8 cellular contexts compared by ENCODE assay signal in genomic region chr20:19815553-19815991, GRCh38. TPM values are rescaled to one million over a fixed set of nuclear protein-coding genes. Genes with fewer than 3 reads are reported as not detected.
A peak's percentile ranks its signal among the peaks of the same experiment; 100 is the strongest.
DNase-seq lines count a peak whose midpoint lies in the region; ATAC-seq and TF ChIP-seq lines count a peak whose summit lies in the region.

No MANE protein-coding gene starts in this region.

- intact Hi-C loops in HCT116 (cut with micrococcal nuclease) = no loop called here

- H3K14ac ChIP-seq in neuronal stem cell (ENCODE audit: low read length) = no peak overlapping the region

- ATAC-seq in HCT116 (peak; percentile 99), GM21619 (IDR thresholded peaks at IDR 0.05; ENCODE audit: unreplicated experiment) (no peak)
- ATAC-seq in stimulated activated effector memory CD8-positive, alpha-beta T cell treated with anti-CD3 and anti-CD28 coated beads, Interleukin-12 subunit alpha, Interleukin-12 subunit beta, amount 100 ng/mL, for 72 hours = peak; percentile 48

- no peak overlapping the region for H2BK12ac ChIP-seq in neuronal stem cell (ENCODE audit: low read length)

- no peak overlapping the region for H4K8ac ChIP-seq in neuronal stem cell (ENCODE audit: low read depth, low read length)

- H3K4me3 ChIP-seq in HCT116 (replicated peaks in 1 of 2; ENCODE audit: low read depth in 1 of 2, low read length in 2 of 2) (peak overlapping the region in 1 of 2 experiments; percentile 21; a peak in 1 of 4 replicates), cardiac muscle cell (no peak overlapping the region), neuronal stem cell (ENCODE audit: low read length in 2 of 2) (no peak overlapping the region)

- H3K23ac ChIP-seq in neuronal stem cell (ENCODE audit: low read depth, low read length, poor library complexity) = no peak overlapping the region

- DNase-seq in HCT116 (ENCODE audit: low read depth, low spot score) (peak; percentile 70), SW480 (ENCODE audit: low spot score) (peak; percentile 90), cardiac muscle cell (ENCODE audit: low read depth in 1 of 2, low spot score in 1 of 2) (peak in 1 of 2 donors; percentile 92), NCI-H1105 treated with DMSO at 0.1 percent for 48 hours (lab: John Stamatoyannopoulos, UW) (no peak), NCI-H510A (lab: John Stamatoyannopoulos, UW) (no peak), neuronal stem cell (ENCODE audit: low spot score) (no peak)
- DNase-seq in stimulated activated effector memory CD8-positive, alpha-beta T cell treated with anti-CD3 and anti-CD28 coated beads, Interleukin-12 subunit alpha, Interleukin-12 subunit beta, amount 100 ng/mL, for 72 hours (ENCODE audit: low spot score in 2 of 2) = no peak

- no TSS peak for BruUV-seq in HCT116 (replicated peaks; lab: Mats Ljungman, UMichigan)

- H3K27me3 ChIP-seq in HCT116 (ENCODE audit: insufficient read depth, low read length) (no peaks in the 10 kb centered on the region), cardiac muscle cell (no peaks in the 10 kb centered on the region), neuronal stem cell (ENCODE audit: control insufficient read depth in 3 of 3, insufficient read depth in 3 of 3, low read depth in 1 of 3, low read length in 3 of 3) (no peaks in the 10 kb centered on the region)

- H3K79me1 ChIP-seq in neuronal stem cell (ENCODE audit: low read depth, low read length) = no peaks in the 10 kb centered on the region

- no peak overlapping the region for H2BK120ac ChIP-seq in neuronal stem cell (ENCODE audit: low read depth, low read length)

- no peak overlapping the region for H4K91ac ChIP-seq in neuronal stem cell (ENCODE audit: low read depth, low read length, poor library complexity)

- H3K9me3 ChIP-seq in HCT116 (ENCODE audit: control insufficient read depth in 1 of 2, insufficient read depth in 1 of 2, low read depth in 1 of 2, low read length in 2 of 2) (no peaks in the 10 kb centered on the region; a peak in 1 of 4 replicates), cardiac muscle cell (ENCODE audit: low read depth) (no peaks in the 10 kb centered on the region), neuronal stem cell (replicated peaks in 1 of 2; ENCODE audit: control insufficient read depth in 2 of 2, insufficient read depth in 1 of 2, low read depth in 1 of 2, low read length in 2 of 2) (peaks cover 0 to 2% of the 10 kb centered on the region in 2 donors)

- RAD21 ChIA-PET in HCT116 (lab: Charles Lee; ENCODE audit: low non-redundant PET in 1 of 2, low total read pairs in 2 of 2, uncharacterized antibody in 2 of 2, unreplicated experiment in 2 of 2) = no interaction called here

- no peak overlapping the region for H2AK5ac ChIP-seq in neuronal stem cell (ENCODE audit: low read depth, low read length)

- no peaks in the 10 kb centered on the region for H4K20me1 ChIP-seq in HCT116 (ENCODE audit: insufficient read depth)

- H3K36me3 Mint-ChIP-seq in stimulated activated effector memory CD8-positive, alpha-beta T cell treated with anti-CD3 and anti-CD28 coated beads, Interleukin-12 subunit alpha, Interleukin-12 subunit beta, amount 100 ng/mL, for 72 hours = no peaks in the 10 kb centered on the region

- no peaks in the 10 kb centered on the region for H3K79me2 ChIP-seq in HCT116 (ENCODE audit: insufficient read depth, low read length)

- no peak overlapping the region for H3K4me3 Mint-ChIP-seq in stimulated activated effector memory CD8-positive, alpha-beta T cell treated with anti-CD3 and anti-CD28 coated beads, Interleukin-12 subunit alpha, Interleukin-12 subunit beta, amount 100 ng/mL, for 72 hours

- no peak overlapping the region for H2BK15ac ChIP-seq in neuronal stem cell (ENCODE audit: low read length)

- no peak overlapping the region for H3K4ac ChIP-seq in neuronal stem cell (ENCODE audit: low read length)

- no CpG with 5 or more reads among the region's 8 CpGs for WGBS in neuronal stem cell (ENCODE audit: extremely low coverage in 2 of 2, insufficient read length in 2 of 2, insufficient replicate concordance in 1 of 2), 2 donors

- H3K36me3 ChIP-seq in HCT116 (ENCODE audit: control insufficient read depth in 1 of 2, insufficient read depth in 2 of 2, low read length in 2 of 2) (no peaks in the 10 kb centered on the region; a peak in 1 of 4 replicates), cardiac muscle cell (no peaks in the 10 kb centered on the region), neuronal stem cell (replicated peaks in 1 of 2; ENCODE audit: control insufficient read depth in 2 of 2, insufficient read depth in 2 of 2, low read length in 2 of 2) (peaks cover 0 to 3% of the 10 kb centered on the region in 2 donors)

- POLR2A ChIA-PET in HCT116 (lab: Charles Lee) = no interaction called here

- H3K18ac ChIP-seq in neuronal stem cell (ENCODE audit: low read length) = no peak overlapping the region

- TF ChIP-seq CTCF in HCT116 (IDR thresholded peaks at IDR 0.05 in 2 of 3, conservative IDR thresholded peaks at IDR 0.05 in 1 of 3; ENCODE audit: borderline replicate concordance in 1 of 3, insufficient read depth in 1 of 3, low read depth in 2 of 3, low read length in 2 of 3) = no peak
- peak; percentile 23 for TF ChIP-seq CTCF in cardiac muscle cell (IDR thresholded peaks at IDR 0.05; ENCODE audit: low read depth, low read length)

- no peak overlapping the region for H3K27ac Mint-ChIP-seq in stimulated activated effector memory CD8-positive, alpha-beta T cell treated with anti-CD3 and anti-CD28 coated beads, Interleukin-12 subunit alpha, Interleukin-12 subunit beta, amount 100 ng/mL, for 72 hours

- TF ChIP-seq POLR2A in HCT116 (IDR thresholded peaks at IDR 0.05; ENCODE audit: borderline replicate concordance, extremely low read depth, insufficient read depth, insufficient read length) = no peak

- H2AFZ ChIP-seq in HCT116 (ENCODE audit: low read depth, low read length, poor library complexity, severe bottlenecking) (peak overlapping the region; percentile 75), neuronal stem cell (ENCODE audit: low read length) (no peak overlapping the region)

- H3K27ac ChIP-seq in HCT116 (ENCODE audit: low read depth, low read length) = no peak overlapping the region; the same call in 1 of the 2 replicates
- H3K27ac ChIP-seq in cardiac muscle cell = no peak overlapping the region
- H3K27ac ChIP-seq in neuronal stem cell (replicated peaks; ENCODE audit: low read length) = no peak overlapping the region

- H3K4me1 ChIP-seq in HCT116 (ENCODE audit: control insufficient read depth in 1 of 2, insufficient read depth in 2 of 2, low read length in 2 of 2) (peaks cover 8 to 16% of the 10 kb centered on the region in 2 experiments), cardiac muscle cell (ENCODE audit: low read depth) (peaks cover 11% of the 10 kb centered on the region), neuronal stem cell (ENCODE audit: control insufficient read depth in 2 of 2, insufficient read depth in 1 of 2, low read depth in 1 of 2, low read length in 2 of 2) (peaks cover 0 to 3% of the 10 kb centered on the region in 2 donors)

- H2BK5ac ChIP-seq in neuronal stem cell (ENCODE audit: low read length) = no peak overlapping the region

- CTCF ChIA-PET in HCT116 (lab: Charles Lee) = interaction anchor here (1.2 kb wide), 1 partner anchor 13 kb away, joined by 4 read pairs; no protein-coding TSS in a partner anchor

- H3K9me2 ChIP-seq in HCT116 (ENCODE audit: insufficient read depth) = no peaks in the 10 kb centered on the region

- peak; percentile 5; the same call in 1 of the 2 replicates for TF ChIP-seq RAD21 in HCT116 (IDR thresholded peaks at IDR 0.05; ENCODE audit: low read depth)

- H3K9me3 Mint-ChIP-seq in stimulated activated effector memory CD8-positive, alpha-beta T cell treated with anti-CD3 and anti-CD28 coated beads, Interleukin-12 subunit alpha, Interleukin-12 subunit beta, amount 100 ng/mL, for 72 hours = no peaks in the 10 kb centered on the region

- H3K4me2 ChIP-seq in HCT116 (ENCODE audit: low read length) = peak overlapping the region; percentile 60
- no peak overlapping the region for H3K4me2 ChIP-seq in neuronal stem cell (ENCODE audit: insufficient read depth, low read length, poor library complexity, severe bottlenecking)

- H3K4me1 Mint-ChIP-seq in stimulated activated effector memory CD8-positive, alpha-beta T cell treated with anti-CD3 and anti-CD28 coated beads, Interleukin-12 subunit alpha, Interleukin-12 subunit beta, amount 100 ng/mL, for 72 hours = no peaks in the 10 kb centered on the region

- peak overlapping the region; percentile 1; the same call in 1 of the 2 replicates for H3K9ac ChIP-seq in HCT116 (ENCODE audit: low read length)
- H3K9ac ChIP-seq in neuronal stem cell (ENCODE audit: low read depth, low read length, poor library complexity) = no peak overlapping the region

TF ChIP-seq in HCT116, 20 proteins besides CTCF, POLR2A, EP300 and RAD21 (continues in another document):
- TF ChIP-seq ATF3 (IDR thresholded peaks at IDR 0.05) (no peak), EZH2 (IDR thresholded peaks at IDR 0.05) (no peak), JUND (IDR thresholded peaks at IDR 0.05) (peak; percentile 64), SP1 (IDR thresholded peaks at IDR 0.05; ENCODE audit: low read depth) (peak; percentile 53; the same call in 1 of the 2 replicates), EZH2phosphoT487 (IDR thresholded peaks at IDR 0.05; ENCODE audit: borderline replicate concordance) (no peak), POLR2AphosphoS5 (IDR thresholded peaks at IDR 0.05; ENCODE audit: low read depth, low read length) (no peak), TCF7L2 (IDR thresholded peaks at IDR 0.05; ENCODE audit: borderline replicate concordance, extremely low read depth, insufficient read depth, insufficient read length) (no peak), SRF (IDR thresholded peaks at IDR 0.05; ENCODE audit: low read depth) (no peak), ZNF274 (IDR thresholded peaks at IDR 0.05; ENCODE audit: low read depth, low read length) (no peak), SIN3A (IDR thresholded peaks at IDR 0.05; ENCODE audit: low read depth) (peak; percentile 31; the same call in 1 of the 2 replicates), MAX (IDR thresholded peaks at IDR 0.05) (no peak)

RNA-seq across cellular contexts. Expression of gene RIN2, which starts 57.5 kb away (rescaled TPM):
- total RNA-seq in HCT116 (2021; ENCODE audit: unreplicated experiment) = 1.5 TPM
- polyA plus RNA-seq in HCT116 (2012) = 0.37 and 0.53 TPM in 2 replicates
- 33.8 and 42.4 TPM in 2 replicates for total RNA-seq in cardiac muscle cell
- 18.4 and 19.9 TPM in 2 replicates for polyA plus RNA-seq in cardiac muscle cell
- 5.9 TPM for polyA plus RNA-seq in neuronal stem cell (2013, experiment 1 of 2)
- 5.0 TPM for polyA plus RNA-seq in neuronal stem cell (2013, experiment 2 of 2)

Comparison
In these comparisons a context has a peak if more than half of its experiments do, and no peak if none do; other contexts are left out.
1. DNase-seq: peak in HCT116 (single experiment) and SW480 (single experiment); none in stimulated activated effector memory CD8-positive, alpha-beta T cell treated with anti-CD3 and anti-CD28 coated beads, Interleukin-12 subunit alpha, Interleukin-12 subunit beta, amount 100 ng/mL, for 72 hours (0 of 2), NCI-H1105 treated with DMSO at 0.1 percent for 48 hours (single experiment), NCI-H510A (single experiment) and neuronal stem cell (single experiment).
2. RNA of gene RIN2, which starts 57.5 kb away (total RNA-seq): 33.8 to 42.4 TPM in cardiac muscle cell; 1.5 TPM in HCT116 (single experiment); every median in the first group is over 10 times any median in the second.